In the genomic region with DNA sequence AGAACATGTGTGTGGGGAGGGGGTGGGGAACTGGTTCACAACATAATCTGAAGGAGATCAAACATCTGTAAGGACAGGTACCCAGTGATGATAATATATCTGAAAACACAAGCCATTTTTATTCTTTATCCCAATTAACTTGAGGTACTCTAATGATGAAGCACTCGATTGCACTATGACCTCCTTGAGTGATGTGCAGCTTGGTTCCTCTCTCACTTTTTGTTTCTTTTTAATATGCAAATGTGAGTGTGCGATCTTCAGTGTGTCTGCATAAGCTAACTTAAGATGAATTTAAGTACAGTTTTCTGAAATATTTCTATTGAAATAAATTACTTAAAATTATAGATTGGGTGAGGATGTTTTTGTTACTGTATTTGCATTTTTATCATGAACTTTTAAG, we compare ENCODE assay signal across 33 cellular contexts. TPM values are rescaled to one million over a fixed set of nuclear protein-coding genes. Genes with fewer than 3 reads are reported as not detected.
DNase-seq lines count a peak whose midpoint lies in the region; ATAC-seq, FAIRE-seq and TF ChIP-seq lines count a peak whose summit lies in the region.
"Had no signal": no experiment of that assay in that cellular context is flagged by ENCODE, and none has a peak within 500 bp of the region (broad histone marks: within the 10 kb centered on the region; RNA-seq: fewer than 3 reads in every experiment).

No MANE protein-coding gene starts in this region.

- FAIRE-seq in kidney (lab: Jason Lieb, UNC): no peak
- FAIRE-seq: G401.6 had no signal

- no peaks in the 10 kb centered on the region for H3K9me2 ChIP-seq in Karpas-422 (replicated peaks; ENCODE audit: insufficient read depth, low read length)

- TF ChIP-seq CTCF in kidney (IDR thresholded peaks at IDR 0.05; ENCODE audit: borderline replicate concordance, extremely low read depth, insufficient read depth): no peak

- peaks cover 6% of the 10 kb centered on the region; the same call in 1 of the 2 replicates for H3K9me3 ChIP-seq in Karpas-422 (ENCODE audit: low read length)
- H3K9me3 ChIP-seq in kidney (ENCODE audit: control insufficient read depth in 1 of 2, low read length in 2 of 2): peaks cover 0 to 7% of the 10 kb centered on the region in 2 donors
- H3K9me3 ChIP-seq: HAP-1 had no signal

- no peak overlapping the region for H2AFZ ChIP-seq in Karpas-422 (ENCODE audit: low read length)

- intact Hi-C loops in kidney (cut with DNase I): no loop called here

- ATAC-seq in GM19035 (IDR thresholded peaks at IDR 0.05; ENCODE audit: unreplicated experiment) (peak; percentile 72), GM21717 (IDR thresholded peaks at IDR 0.05; ENCODE audit: unreplicated experiment) (peak; percentile 57), HG02884 (IDR thresholded peaks at IDR 0.05; ENCODE audit: unreplicated experiment) (no peak), HG02763 (IDR thresholded peaks at IDR 0.05; ENCODE audit: unreplicated experiment) (no peak)
- ATAC-seq: esophagus mucosa, left lobe of liver, PC-3, T-cell, WTC11 had no signal

- H3K36me3 ChIP-seq in Karpas-422 (ENCODE audit: insufficient read depth, low read length): peaks cover 85% of the 10 kb centered on the region
- H3K36me3 ChIP-seq in kidney (ENCODE audit: control insufficient read depth in 1 of 2, insufficient read depth in 2 of 2, low read length in 2 of 2): no peaks in the 10 kb centered on the region
- H3K36me3 ChIP-seq: HAP-1 had no signal

- no peaks in the 10 kb centered on the region for H3K79me2 ChIP-seq in Karpas-422 (ENCODE audit: low read length)

- H4K20me1 ChIP-seq in Karpas-422 (ENCODE audit: insufficient read depth, low read depth, low read length): no peaks in the 10 kb centered on the region
- H4K20me1 ChIP-seq: BLaER1 treated with 17β-estradiol and CSF1 and Interleukin-3, amounts not matched to agents 10 nM and 100 nM had no signal

- H3K27ac ChIP-seq in Karpas-422 (ENCODE audit: low read length) (no peak overlapping the region), kidney (ENCODE audit: low read depth in 2 of 2, low read length in 2 of 2) (no peak overlapping the region)
- H3K27ac ChIP-seq: BLaER1 treated with 17β-estradiol and CSF1 and Interleukin-3, amounts not matched to agents 10 nM and 100 nM had no signal

- H3K9ac ChIP-seq in Karpas-422 (ENCODE audit: low read length) (no peak overlapping the region), kidney (ENCODE audit: low read length in 2 of 2) (no peak overlapping the region)
- H3K9ac ChIP-seq: BLaER1 treated with 17β-estradiol and CSF1 and Interleukin-3, amounts not matched to agents 10 nM and 100 nM had no signal

- peaks cover 61% of the 10 kb centered on the region for H3K4me1 ChIP-seq in Karpas-422 (ENCODE audit: low read length)
- no peaks in the 10 kb centered on the region for H3K4me1 ChIP-seq in kidney (ENCODE audit: control insufficient read depth in 1 of 2, insufficient read depth in 1 of 2, low read depth in 1 of 2, low read length in 2 of 2)
- H3K4me1 ChIP-seq: HAP-1 had no signal

- H3K4me3 ChIP-seq in Karpas-422 (ENCODE audit: low read length) (no peak overlapping the region), kidney (ENCODE audit: low read length in 2 of 2) (no peak overlapping the region)
- H3K4me3 ChIP-seq: BLaER1 treated with 17β-estradiol and CSF1 and Interleukin-3, amounts not matched to agents 10 nM and 100 nM; HAP-1 had no signal

- no peak overlapping the region for H3K4me2 ChIP-seq in Karpas-422 (ENCODE audit: low read depth, low read length, poor library complexity, severe bottlenecking)
- H3K4me2 ChIP-seq: BLaER1 treated with 17β-estradiol and CSF1 and Interleukin-3, amounts not matched to agents 10 nM and 100 nM had no signal

- no peaks in the 10 kb centered on the region for H3K27me3 ChIP-seq in Karpas-422 (ENCODE audit: low read length)
- H3K27me3 ChIP-seq: BLaER1 treated with 17β-estradiol and CSF1 and Interleukin-3, amounts not matched to agents 10 nM and 100 nM had no signal

- peak; percentile 59 for DNase-seq in Karpas-422
- no peak for DNase-seq in NCI-H526 (lab: John Stamatoyannopoulos, UW)
- no peak for DNase-seq in kidney
- DNase-seq: activated CD4-positive, alpha-beta T cell treated with anti-CD3 and anti-CD28 coated beads, Interleukin-2, amount 50 U/mL, for 1 hour; activated naive CD4-positive, alpha-beta T cell treated with Interleukin-2 at 50 U/mL for 16 hours; activated T-cell treated with anti-CD3 and anti-CD28 coated beads, Interleukin-2, amount 50 U/mL, for 48 hours; central memory CD4-positive, alpha-beta T cell; COR-L47; cortex of kidney; endodermal cell; KBM-7; NCI-H1105 treated with DMSO at 0.1 percent for 48 hours; NCI-H1930; NCI-H2171 treated with DMSO at 0.1 percent for 48 hours; NCI-H510A; nephron progenitor cell; NK-92 treated with Interleukin-12 subunit alpha and Interleukin-12 subunit beta, amount 100 ng/mL, for 24 hours; PC-3; stimulated activated CD4-positive, alpha-beta T cell treated with anti-CD3 and anti-CD28 coated beads, Interleukin-4, amount 100 ng/mL, for 4 hours; substantia nigra; T-cell; trophoblast cell had no signal

RNA-seq across cellular contexts. Expression of gene ANGPTL1, which starts 50.6 kb away (rescaled TPM):
- total RNA-seq in Karpas-422 (2014; rRNA removed; shearing (Covaris generic); ENCODE audit: low replicate concordance): 0.25 TPM in 1 of 2 replicates, not detected in the other
- 24.5 TPM for total RNA-seq in kidney
- polyA plus RNA-seq in kidney (ENCODE audit: insufficient read depth, low read depth, low replicate concordance): 8.2 TPM
- total RNA-seq: endodermal cell, MCF 10A, PC-3, WTC11 had no signal

Comparison
In these comparisons a context has a peak if more than half of its experiments do, and no peak if none do; other contexts are left out.
1. ATAC-seq: peak in GM19035 (single experiment) and GM21717 (single experiment); none in HG02884 (single experiment) and HG02763 (single experiment).
2. RNA of gene ANGPTL1, which starts 50.6 kb away (total RNA-seq): 24.5 TPM in kidney (single experiment); 0.25 TPM in Karpas-422; every median in the first group is over 10 times any median in the second.